In the genomic region with DNA sequence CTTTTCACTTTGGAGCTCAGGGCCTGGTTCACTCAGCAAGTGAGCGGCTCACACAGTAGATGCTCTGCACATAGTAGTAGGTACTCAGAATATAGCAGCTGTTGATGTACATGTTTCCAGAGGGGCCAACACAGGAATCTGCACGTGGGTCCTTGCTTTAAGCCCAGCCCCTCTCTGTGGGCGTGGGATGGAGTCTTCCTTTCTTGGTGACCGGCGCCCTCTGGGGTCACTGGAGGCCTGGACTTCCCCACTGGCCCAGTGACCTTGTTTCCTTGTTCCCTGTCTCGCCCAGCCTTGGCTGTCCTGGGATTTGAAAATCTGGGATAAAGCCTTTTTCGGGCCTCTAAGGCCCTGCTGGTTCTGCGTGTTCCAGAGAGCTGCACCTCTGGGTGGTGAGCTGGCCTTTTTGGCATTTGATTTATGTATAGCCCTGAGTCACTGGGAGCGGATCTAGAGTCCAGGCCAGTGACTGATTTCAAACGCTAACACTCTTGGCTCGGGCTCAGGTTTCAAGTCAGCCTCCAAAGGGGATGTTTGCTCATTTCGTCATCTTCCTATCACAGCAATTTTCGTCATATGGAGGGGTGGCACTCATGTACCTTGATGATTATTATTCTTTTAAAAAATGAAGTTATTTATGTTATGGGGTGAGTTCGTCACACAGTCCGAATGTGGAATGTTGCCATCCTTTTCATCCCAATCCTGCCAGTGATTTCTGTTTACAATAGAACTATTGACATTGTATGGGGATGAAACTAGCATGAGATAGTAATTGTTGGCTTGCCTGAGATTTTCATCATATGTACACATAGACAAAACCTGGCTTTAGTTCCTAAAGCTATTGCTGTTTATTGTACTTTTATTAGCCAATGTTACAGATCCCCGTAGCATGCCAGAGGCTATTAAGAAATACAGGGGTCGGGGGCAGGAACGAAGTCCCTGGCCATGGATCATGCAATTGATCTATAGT, we compare ENCODE assay signal across 1 cellular context.
TF ChIP-seq lines count a peak whose summit lies in the region.

No MANE protein-coding gene starts in this region.

TF ChIP-seq in HepG2, 621 proteins besides CTCF, POLR2A, EP300 and RAD21 (continued from another document and continues in another):
- no peak for TF ChIP-seq ZBTB40 (IDR thresholded peaks at IDR 0.05)
- no peak for TF ChIP-seq ZBTB40 (CRISPR knock-in tag; IDR thresholded peaks at IDR 0.05)
- TF ChIP-seq HIVEP1 (CRISPR knock-in tag; IDR thresholded peaks at IDR 0.05): peak; percentile 75; the same call in 1 of the 2 replicates
- no peak for TF ChIP-seq E2F5 (CRISPR knock-in tag; conservative IDR thresholded peaks at IDR 0.05)
- no peak for TF ChIP-seq TCF12 (IDR thresholded peaks at IDR 0.05)
- TF ChIP-seq TCF12 (CRISPR knock-in tag; IDR thresholded peaks at IDR 0.05): no peak
- peak; percentile 68 for TF ChIP-seq POLR2G (IDR thresholded peaks at IDR 0.05; ENCODE audit: low read depth, low read length)
- no peak for TF ChIP-seq TBP (CRISPR knock-in tag; IDR thresholded peaks at IDR 0.05)
- TF ChIP-seq FOSL2 (CRISPR knock-in tag; IDR thresholded peaks at IDR 0.05): peak; percentile 92
- TF ChIP-seq ZNF136 (CRISPR knock-in tag; IDR thresholded peaks at IDR 0.05; ENCODE audit: low read depth): no peak
- TF ChIP-seq NCOA2 (CRISPR knock-in tag; IDR thresholded peaks at IDR 0.05): peak; percentile 72
- TF ChIP-seq MAZ (IDR thresholded peaks at IDR 0.05; ENCODE audit: borderline replicate concordance, low read depth, low read length): no peak; the same call in 1 of the 2 replicates
- no peak for TF ChIP-seq MAZ (CRISPR knock-in tag; IDR thresholded peaks at IDR 0.05; ENCODE audit: low read depth)
- TF ChIP-seq HMG20A (CRISPR knock-in tag; IDR thresholded peaks at IDR 0.05; ENCODE audit: borderline replicate concordance): peak; percentile 89
- peak; percentile 55; the same call in 1 of the 2 replicates for TF ChIP-seq ZNF343 (CRISPR knock-in tag; IDR thresholded peaks at IDR 0.05)
- peak; percentile 52; the same call in 1 of the 2 replicates for TF ChIP-seq TGIF2 (CRISPR knock-in tag; IDR thresholded peaks at IDR 0.05)
- no peak for TF ChIP-seq ZNF446 (CRISPR knock-in tag; IDR thresholded peaks at IDR 0.05)
- no peak for TF ChIP-seq SOX6 (IDR thresholded peaks at IDR 0.05)
- TF ChIP-seq SOX6 (CRISPR knock-in tag; IDR thresholded peaks at IDR 0.05): peak; percentile 95
- peak; percentile 84 for TF ChIP-seq MIER3 (CRISPR knock-in tag; IDR thresholded peaks at IDR 0.05; ENCODE audit: borderline replicate concordance)
- peak in 1 of 2 experiments; percentile 61; a peak in 1 of 4 replicates for TF ChIP-seq KLF16 (CRISPR knock-in tag; IDR thresholded peaks at IDR 0.05)
- peak; percentile 86 for TF ChIP-seq NCOR1 (IDR thresholded peaks at IDR 0.05; ENCODE audit: borderline replicate concordance, low read length)
- 0 out of 2 replicates have a peak, but pooled peaks have one; percentile 16 for TF ChIP-seq SNAPC2 (CRISPR knock-in tag; IDR thresholded peaks at IDR 0.05)
- TF ChIP-seq ELK4 (CRISPR knock-in tag; IDR thresholded peaks at IDR 0.05; ENCODE audit: borderline replicate concordance): no peak
- TF ChIP-seq ELF1 (CRISPR knock-in tag; IDR thresholded peaks at IDR 0.05): peak; percentile 56
- peak; percentile 63; the same call in 1 of the 2 replicates for TF ChIP-seq ZNF274 (CRISPR knock-in tag; IDR thresholded peaks at IDR 0.05)
- TF ChIP-seq ZNF510 (CRISPR knock-in tag; IDR thresholded peaks at IDR 0.05; ENCODE audit: low read depth): 0 out of 2 replicates have a peak, but pooled peaks have one; percentile 35
- TF ChIP-seq, protein P1, sequence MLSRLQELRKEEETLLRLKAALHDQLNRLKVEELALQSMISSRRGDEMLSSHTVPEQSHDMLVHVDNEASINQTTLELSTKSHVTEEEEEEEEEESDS (CRISPR knock-in tag; IDR thresholded peaks at IDR 0.05; ENCODE audit: borderline replicate concordance): 0 out of 2 replicates have a peak, but pooled peaks have one; percentile 24
- TF ChIP-seq EZH2 (conservative IDR thresholded peaks at IDR 0.05; ENCODE audit: low read depth, low read length): no peak
- TF ChIP-seq ZNF850 (CRISPR knock-in tag; conservative IDR thresholded peaks at IDR 0.05): no peak
- TF ChIP-seq HOXA3 (CRISPR knock-in tag; IDR thresholded peaks at IDR 0.05): peak; percentile 45; the same call in 1 of the 2 replicates
- 0 out of 2 replicates have a peak, but pooled peaks have one; percentile 15 for TF ChIP-seq ZBTB43 (CRISPR knock-in tag; conservative IDR thresholded peaks at IDR 0.05)
- TF ChIP-seq ATF2 (CRISPR knock-in tag; IDR thresholded peaks at IDR 0.05): peak; percentile 75
- peak; percentile 18 for TF ChIP-seq XRCC5 (optimal IDR thresholded peaks at IDR 0.05; ENCODE audit: low read length)
- peak; percentile 23; the same call in 1 of the 2 replicates for TF ChIP-seq ESRRA (CRISPR knock-in tag; IDR thresholded peaks at IDR 0.05; ENCODE audit: low read depth)
- TF ChIP-seq FOXO1 (CRISPR knock-in tag; IDR thresholded peaks at IDR 0.05): 0 out of 2 replicates have a peak, but pooled peaks have one; percentile 3
- TF ChIP-seq BRD4 (CRISPR knock-in tag; IDR thresholded peaks at IDR 0.05): no peak
- no peak for TF ChIP-seq FOXM1 (CRISPR knock-in tag; IDR thresholded peaks at IDR 0.05)
- no peak for TF ChIP-seq NR3C1 (CRISPR knock-in tag; IDR thresholded peaks at IDR 0.05)
- TF ChIP-seq SIN3A (IDR thresholded peaks at IDR 0.05; ENCODE audit: borderline replicate concordance, low read depth, low read length): peak; percentile 80; the same call in 1 of the 2 replicates
- TF ChIP-seq ZNF430 (CRISPR knock-in tag; IDR thresholded peaks at IDR 0.05): no peak
- TF ChIP-seq FLYWCH1 (CRISPR knock-in tag; IDR thresholded peaks at IDR 0.05): no peak
- TF ChIP-seq BRF2 (CRISPR knock-in tag; IDR thresholded peaks at IDR 0.05): no peak
- peak; percentile 62; the same call in 1 of the 2 replicates for TF ChIP-seq ZNF761 (CRISPR knock-in tag; conservative IDR thresholded peaks at IDR 0.05)
- no peak for TF ChIP-seq ZNF282 (IDR thresholded peaks at IDR 0.05; ENCODE audit: partially characterized antibody)
- TF ChIP-seq TCF7 (IDR thresholded peaks at IDR 0.05; ENCODE audit: low read depth): peak; percentile 80
- peak; percentile 22; the same call in 1 of the 2 replicates for TF ChIP-seq FOXJ3 (CRISPR knock-in tag; IDR thresholded peaks at IDR 0.05; ENCODE audit: borderline replicate concordance)
- 0 out of 2 replicates have a peak, but pooled peaks have one; percentile 54 for TF ChIP-seq ZSCAN9 (CRISPR knock-in tag; IDR thresholded peaks at IDR 0.05; ENCODE audit: borderline replicate concordance)
